In the genomic region with DNA sequence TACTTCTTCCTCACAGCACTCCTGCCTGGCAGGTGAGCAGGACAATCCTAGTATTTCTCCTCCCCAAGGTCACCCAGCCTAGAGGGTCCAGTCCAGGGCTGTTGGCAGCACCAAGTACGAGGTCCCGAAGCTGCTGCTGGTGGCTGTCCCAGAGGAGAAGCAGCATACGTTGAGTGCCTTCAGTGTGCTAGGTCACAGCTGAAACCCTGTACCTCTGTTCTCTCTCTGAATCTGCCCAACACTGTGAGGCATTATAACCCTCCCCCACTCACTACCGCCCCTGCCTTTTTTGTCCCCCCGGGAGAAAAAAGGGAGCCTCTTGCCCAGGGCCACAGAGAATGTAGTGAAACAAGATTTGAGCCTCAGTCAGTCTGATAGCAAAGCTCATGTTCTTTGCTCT, we compare ENCODE assay signal across 9 cellular contexts. TPM values are rescaled to one million over a fixed set of nuclear protein-coding genes. Genes with fewer than 3 reads are reported as not detected.
DNase-seq lines count a peak whose midpoint lies in the region; ATAC-seq, FAIRE-seq and TF ChIP-seq lines count a peak whose summit lies in the region.
"Had no signal": no experiment of that assay in that cellular context is flagged by ENCODE, and none has a peak within 500 bp of the region (broad histone marks: within the 10 kb centered on the region; RNA-seq: fewer than 3 reads in every experiment).

No MANE protein-coding gene starts in this region.

- peaks cover 3 to 6% of the 10 kb centered on the region in 2 donors for H3K4me1 ChIP-seq in esophagus (ENCODE audit: control insufficient read depth in 2 of 2, insufficient read depth in 2 of 2, low read length in 1 of 2)
- H3K4me1 ChIP-seq in kidney (ENCODE audit: control insufficient read depth in 1 of 2, insufficient read depth in 1 of 2, low read depth in 1 of 2, low read length in 2 of 2), result peaks cover 16 to 18% of the 10 kb centered on the region in 2 donors

- TF ChIP-seq CTCF in dorsolateral prefrontal cortex (IDR thresholded peaks at IDR 0.05 in 54 of 56, conservative IDR thresholded peaks at IDR 0.05 in 2 of 56; ENCODE audit: low read depth in 1 of 56, partially characterized antibody in 56 of 56) (no peak), kidney (IDR thresholded peaks at IDR 0.05; ENCODE audit: borderline replicate concordance, extremely low read depth, insufficient read depth) (no peak)

- WGBS in esophagus, 2 donors, result 67 to 73% methylated on average over 5 of the region's 5 CpGs

- FAIRE-seq in GM12891 (lab: Jason Lieb, UNC), result peak; percentile 38
- no peak for FAIRE-seq in kidney (lab: Jason Lieb, UNC)
- FAIRE-seq: endothelial cell of umbilical vein had no signal

- H3K27me3 Mint-ChIP-seq in T-helper 17 cell, result no peaks in the 10 kb centered on the region

- TF ChIP-seq POLR2A in GM12891 (IDR thresholded peaks at IDR 0.05; ENCODE audit: low read depth, low read length), result no peak; the same call in 1 of the 2 replicates

- ATAC-seq in T-helper 17 cell (no peak), HG03520 (IDR thresholded peaks at IDR 0.05; ENCODE audit: unreplicated experiment) (no peak)

- peak overlapping the region; percentile 2 to 28 for H3K27ac ChIP-seq in esophagus (ENCODE audit: low read depth in 2 of 2, low read length in 1 of 2)
- peak overlapping the region in 14 of 21 experiments; percentile 3 to 99 (median 66) for H3K27ac ChIP-seq in skin epidermis
- peak overlapping the region in 7 of 59 donors; percentile 9 to 58 (median 24) for H3K27ac ChIP-seq in dorsolateral prefrontal cortex
- peak overlapping the region in 1 of 2 donors; percentile 30 for H3K27ac ChIP-seq in kidney (ENCODE audit: low read depth in 2 of 2, low read length in 2 of 2)

- H3K9me3 ChIP-seq in T-helper 17 cell (ENCODE audit: control insufficient read depth, low read length, poor library complexity, severe bottlenecking), result no peaks in the 10 kb centered on the region
- no peaks in the 10 kb centered on the region for H3K9me3 ChIP-seq in esophagus (ENCODE audit: control insufficient read depth in 2 of 2, insufficient read depth in 1 of 2, low read depth in 1 of 2, low read length in 1 of 2)
- no peaks in the 10 kb centered on the region for H3K9me3 ChIP-seq in kidney (ENCODE audit: control insufficient read depth in 1 of 2, low read length in 2 of 2)

- intact Hi-C loops in dorsolateral prefrontal cortex (cut with DNase I), result loop anchor here (5.0 kb wide), 2 partner anchors 53 to 132 kb away; partner anchors contain the start of gene PPP2R5C (in 1 of the 2)
- intact Hi-C loops in kidney (cut with DNase I), result no loop called here

- H3K4me3 Mint-ChIP-seq in T-helper 17 cell, result peak overlapping the region; percentile 93

- H3K4me1 Mint-ChIP-seq in T-helper 17 cell, result peaks cover 68% of the 10 kb centered on the region

- H3K36me3 Mint-ChIP-seq in T-helper 17 cell (ENCODE audit: low read depth), result peaks cover 11% of the 10 kb centered on the region

- no peak overlapping the region for H3K4me3 ChIP-seq in esophagus (ENCODE audit: low read depth in 1 of 2, low read length in 2 of 2)
- no peak overlapping the region for H3K4me3 ChIP-seq in skin epidermis
- no peak overlapping the region for H3K4me3 ChIP-seq in dorsolateral prefrontal cortex
- H3K4me3 ChIP-seq in kidney (ENCODE audit: low read length in 2 of 2), result no peak overlapping the region
- H3K4me3 ChIP-seq: smooth muscle cell had no signal

- peak overlapping the region; percentile 98 for H3K27ac Mint-ChIP-seq in T-helper 17 cell

- no peak for DNase-seq in GM12891 (ENCODE audit: insufficient read length, low spot score)
- no peak for DNase-seq in T-helper 17 cell
- DNase-seq in dorsolateral prefrontal cortex, result no peak
- no peak for DNase-seq in kidney

- H3K9ac ChIP-seq in kidney (ENCODE audit: low read length in 2 of 2), result no peak overlapping the region

- no peaks in the 10 kb centered on the region for H3K27me3 ChIP-seq in esophagus (ENCODE audit: control insufficient read depth in 1 of 2, insufficient read depth in 2 of 2, low read length in 2 of 2)
- no peaks in the 10 kb centered on the region for H3K27me3 ChIP-seq in dorsolateral prefrontal cortex

- peaks cover 0 to 5% of the 10 kb centered on the region in 2 donors for H3K36me3 ChIP-seq in esophagus (ENCODE audit: control insufficient read depth in 2 of 2, insufficient read depth in 2 of 2, low read length in 1 of 2)
- H3K36me3 ChIP-seq in kidney (ENCODE audit: control insufficient read depth in 1 of 2, insufficient read depth in 2 of 2, low read length in 2 of 2), result peaks cover 0 to 2% of the 10 kb centered on the region in 2 donors

TF ChIP-seq in GM12891, 5 proteins besides CTCF, POLR2A, EP300 and RAD21:
- TF ChIP-seq SPI1 (IDR thresholded peaks at IDR 0.05; ENCODE audit: low read depth, low read length) (no peak), TAF1 (IDR thresholded peaks at IDR 0.05; ENCODE audit: low read depth, low read length) (no peak), POU2F2 (IDR thresholded peaks at IDR 0.05; ENCODE audit: low read depth, low read length) (no peak), PAX5 (IDR thresholded peaks at IDR 0.05; ENCODE audit: insufficient read depth, low read length, severe bottlenecking) (no peak), POLR2AphosphoS5 (IDR thresholded peaks at IDR 0.05; ENCODE audit: low read depth, low read length) (no peak)
TF ChIP-seq in GM12891: peak in this region for 0.

RNA-seq across cellular contexts. Expression of gene PPP2R5C, which starts 53.4 kb away (rescaled TPM):
- 87.1 TPM for polyA plus RNA-seq in GM12891 (2012; ENCODE audit: low read depth, missing spikeins)
- total RNA-seq in T-helper 17 cell (100 to 1,000 TPM; 516 to 530 TPM), dorsolateral prefrontal cortex (100 to 1,000 TPM; 150 to 242 (median 182) TPM), kidney (129 TPM)
- polyA plus RNA-seq in esophagus (10 to 100 TPM; 64.8 to 87.3 TPM), kidney (ENCODE audit: insufficient read depth, low read depth, low replicate concordance) (65.6 TPM)
